In the genomic region with DNA sequence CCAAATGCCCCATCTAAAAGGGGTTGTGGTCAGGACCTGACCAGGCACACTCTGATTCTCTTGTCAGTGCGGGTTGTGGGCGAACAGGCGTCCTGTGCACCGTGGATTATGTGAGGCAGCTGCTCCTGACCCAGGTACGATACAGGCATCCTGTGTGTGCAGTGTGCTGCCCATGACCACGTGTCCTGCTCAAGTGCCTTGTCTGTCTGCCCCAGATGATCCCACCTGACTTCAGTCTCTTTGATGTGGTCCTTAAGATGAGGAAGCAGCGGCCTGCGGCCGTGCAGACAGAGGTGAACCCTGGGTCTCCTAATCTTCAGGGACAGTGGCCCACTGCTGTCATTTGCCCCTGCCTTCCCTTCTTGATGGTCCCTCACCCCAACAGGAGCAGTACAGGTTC, we compare ENCODE assay signal across 11 cellular contexts. TPM values are rescaled to one million over a fixed set of nuclear protein-coding genes. Genes with fewer than 3 reads are reported as not detected.
DNase-seq lines count a peak whose midpoint lies in the region; ATAC-seq and TF ChIP-seq lines count a peak whose summit lies in the region.
"Had no signal": no experiment of that assay in that cellular context is flagged by ENCODE, and none has a peak within 500 bp of the region (broad histone marks: within the 10 kb centered on the region; RNA-seq: fewer than 3 reads in every experiment).

No MANE protein-coding gene starts in this region.

- in situ Hi-C loops in GM13977 (cut with MboI; ENCODE audit: low pct_unique_long_range_greater_than_20kb, low sequenced_read_pairs, unreplicated experiment): no loop called here

- no peak overlapping the region for H3K4me2 ChIP-seq in PC-9

- CTCF ChIA-PET in PC-9 (lab: Charles Lee): no interaction called here

- no peak overlapping the region for H2AFZ ChIP-seq in PC-9

- TF ChIP-seq CTCF in GM13977 (IDR thresholded peaks at IDR 0.05; ENCODE audit: extremely low read depth, insufficient read depth, missing control alignments): no peak
- no peak for TF ChIP-seq CTCF in sigmoid colon (IDR thresholded peaks at IDR 0.05)
- TF ChIP-seq CTCF in PC-9 (conservative IDR thresholded peaks at IDR 0.05): no peak

- ATAC-seq in activated naive CD8-positive, alpha-beta T cell treated with anti-CD3 and anti-CD28 coated beads, Interleukin-2, amount 10 ng/mL, durations not matched to agents 7 days and 5 days (ENCODE audit: low read depth): peak; percentile 78
- no peak for ATAC-seq in HG03571 (IDR thresholded peaks at IDR 0.05; ENCODE audit: unreplicated experiment)

- H3K4me1 Mint-ChIP-seq in activated naive CD8-positive, alpha-beta T cell treated with anti-CD3 and anti-CD28 coated beads, Interleukin-2, amount 10 ng/mL, durations not matched to agents 7 days and 5 days: peaks cover 38% of the 10 kb centered on the region

- H3K79me2 ChIP-seq in PC-9 (ENCODE audit: low read depth): no peaks in the 10 kb centered on the region

- TF ChIP-seq EP300 in sigmoid colon (IDR thresholded peaks at IDR 0.05): no peak

- POLR2A ChIA-PET in activated naive CD8-positive, alpha-beta T cell treated with anti-CD3 and anti-CD28 coated beads, Interleukin-2, amount 10 ng/mL, durations not matched to agents 7 days and 5 days (lab: Charles Lee): interaction anchor here (1.9 to 3.2 kb wide), 2 partner anchors 20 to 28 kb away, joined by 4 to 42 read pairs; partner anchors contain the start of gene IMP4
- POLR2A ChIA-PET in PC-9 (lab: Charles Lee; ENCODE audit: unreplicated experiment): no interaction called here

- H3K9me3 Mint-ChIP-seq in activated naive CD8-positive, alpha-beta T cell treated with anti-CD3 and anti-CD28 coated beads, Interleukin-2, amount 10 ng/mL, durations not matched to agents 7 days and 5 days: peaks cover 2% of the 10 kb centered on the region

- H3K27me3 Mint-ChIP-seq in activated naive CD8-positive, alpha-beta T cell treated with anti-CD3 and anti-CD28 coated beads, Interleukin-2, amount 10 ng/mL, durations not matched to agents 7 days and 5 days: peaks cover 22% of the 10 kb centered on the region

- H3K4me3 Mint-ChIP-seq in activated naive CD8-positive, alpha-beta T cell treated with anti-CD3 and anti-CD28 coated beads, Interleukin-2, amount 10 ng/mL, durations not matched to agents 7 days and 5 days: peak overlapping the region; percentile 95

- H3K36me3 ChIP-seq in sigmoid colon (peaks cover 0 to 12% (median 6%) of the 10 kb centered on the region in 4 donors), PC-9 (ENCODE audit: low read depth) (no peaks in the 10 kb centered on the region)

- H3K27me3 ChIP-seq in sigmoid colon (no peaks in the 10 kb centered on the region), PC-9 (ENCODE audit: insufficient read depth, low read depth) (no peaks in the 10 kb centered on the region)
- H3K27me3 ChIP-seq: ascending aorta had no signal

- no peak overlapping the region for H3K27ac ChIP-seq in sigmoid colon
- H3K27ac ChIP-seq in PC-9: no peak overlapping the region
- H3K27ac ChIP-seq: SK-N-MC had no signal

- WGBS in sigmoid colon, 2 donors: 64 to 89% methylated on average over 9 of the region's 9 CpGs

- no peaks in the 10 kb centered on the region for H3K9me2 ChIP-seq in PC-9 (ENCODE audit: insufficient read depth)

- H3K4me1 ChIP-seq in sigmoid colon (peaks cover 0 to 33% (median 27%) of the 10 kb centered on the region in 4 donors), PC-9 (replicated peaks; ENCODE audit: insufficient read depth) (0 out of 2 replicates have a peak, but pooled peaks cover 9% of the 10 kb centered on the region)

- peak overlapping the region; percentile 96 for H3K27ac Mint-ChIP-seq in activated naive CD8-positive, alpha-beta T cell treated with anti-CD3 and anti-CD28 coated beads, Interleukin-2, amount 10 ng/mL, durations not matched to agents 7 days and 5 days

- no TSS peak for BruUV-seq in PC-9 (replicated peaks; lab: Mats Ljungman, UMichigan)

- H3K4me3 ChIP-seq in sigmoid colon (no peak overlapping the region), PC-9 (no peak overlapping the region)
- H3K4me3 ChIP-seq: SK-N-MC had no signal

- H3F3A ChIP-seq in PC-9 (ENCODE audit: insufficient read depth, low read depth): no peaks in the 10 kb centered on the region

- H3K36me3 Mint-ChIP-seq in activated naive CD8-positive, alpha-beta T cell treated with anti-CD3 and anti-CD28 coated beads, Interleukin-2, amount 10 ng/mL, durations not matched to agents 7 days and 5 days: peaks cover 18% of the 10 kb centered on the region

- H3K9me3 ChIP-seq in sigmoid colon (no peaks in the 10 kb centered on the region), PC-9 (ENCODE audit: insufficient read depth, low read depth) (no peaks in the 10 kb centered on the region)
- H3K9me3 ChIP-seq: ascending aorta had no signal

- peak; percentile 48 for DNase-seq in GM13977 (ENCODE audit: low spot score)
- peak; percentile 80 for DNase-seq in SW480 (ENCODE audit: low spot score)
- DNase-seq in activated naive CD8-positive, alpha-beta T cell treated with anti-CD3 and anti-CD28 coated beads, Interleukin-2, amount 10 ng/mL, durations not matched to agents 7 days and 5 days: peak; percentile 78
- DNase-seq in sigmoid colon: peak; percentile 61
- DNase-seq in DMS 273 treated with DMSO at 0.1 percent for 48 hours (lab: John Stamatoyannopoulos, UW): no peak
- no peak for DNase-seq in epidermal melanocyte (ENCODE audit: insufficient read length, low spot score)
- DNase-seq in PC-9: no peak
- DNase-seq: foreskin fibroblast had no signal

- intact Hi-C loops in sigmoid colon (cut with DNase I): loop anchor here (5.0 kb wide), 1 partner anchor 188 kb away; the partner anchor contains the start of genes MZT2B and SMPD4
- intact Hi-C loops in PC-9 (cut with micrococcal nuclease; ENCODE audit: unreplicated experiment): no loop called here

- TF ChIP-seq POLR2A in sigmoid colon (IDR thresholded peaks at IDR 0.05): no peak

- H4K20me1 ChIP-seq in PC-9 (ENCODE audit: insufficient read depth): no peaks in the 10 kb centered on the region

RNA-seq across cellular contexts. Expression of gene PTPN18, which starts 14.6 kb away (rescaled TPM):
- total RNA-seq in activated naive CD8-positive, alpha-beta T cell treated with anti-CD3 and anti-CD28 coated beads, Interleukin-2, amount 10 ng/mL, durations not matched to agents 7 days and 5 days: 10 to 100 TPM; 57.7 to 64.5 TPM
- total RNA-seq in sigmoid colon (10 to 100 TPM; 30.0 to 39.2 (median 37.4) TPM), PC-9 (2021) (54.5 and 55.9 TPM in 2 replicates)
- 100 to 1,000 TPM in 1 of 3 donors, 10 to 100 TPM in 2; 49.7 to 113 (median 55.3) TPM for polyA plus RNA-seq in sigmoid colon

RNA-seq across cellular contexts. Expression of gene IMP4, which starts 27.8 kb away (rescaled TPM):
- 10 to 100 TPM; 64.9 to 65.8 TPM for total RNA-seq in activated naive CD8-positive, alpha-beta T cell treated with anti-CD3 and anti-CD28 coated beads, Interleukin-2, amount 10 ng/mL, durations not matched to agents 7 days and 5 days
- total RNA-seq in sigmoid colon (100 to 1,000 TPM in 1 of 4 donors, 10 to 100 TPM in 3; 71.2 to 130 (median 81.2) TPM), PC-9 (2021) (76.8 and 82.6 TPM in 2 replicates)
- 10 to 100 TPM; 48.0 to 85.0 (median 51.3) TPM for polyA plus RNA-seq in sigmoid colon

Comparison
In these comparisons a context has a peak if more than half of its experiments do, and no peak if none do; other contexts are left out.
1. DNase-seq: peak in GM13977 (single experiment), SW480 (single experiment), activated naive CD8-positive, alpha-beta T cell treated with anti-CD3 and anti-CD28 coated beads, Interleukin-2, amount 10 ng/mL, durations not matched to agents 7 days and 5 days (single experiment) and sigmoid colon (single experiment); none in DMS 273 treated with DMSO at 0.1 percent for 48 hours (single experiment), epidermal melanocyte (single experiment) and PC-9 (0 of 2).